In genomic region chr21:14454642-14455009, GRCh38 we compare ENCODE assay signal across 10 cellular contexts.
A peak's percentile ranks its signal among the peaks of the same experiment; 100 is the strongest.
DNase-seq lines count a peak whose midpoint lies in the region; ATAC-seq and TF ChIP-seq lines count a peak whose summit lies in the region.
"Had no signal": no experiment of that assay in that cellular context is flagged by ENCODE, and none has a peak within 500 bp of the region (broad histone marks: within the 10 kb centered on the region; RNA-seq: fewer than 3 reads in every experiment).

No MANE protein-coding gene starts in this region.

- H3K9me3 ChIP-seq in MM.1S (replicated peaks; ENCODE audit: insufficient read depth, low read length), result no peaks in the 10 kb centered on the region
- H3K9me3 ChIP-seq: ascending aorta had no signal

- TF ChIP-seq CTCF in GM10248 (IDR thresholded peaks at IDR 0.05; ENCODE audit: control extremely low read depth, extremely low read depth, low read depth, missing control alignments) (no peak), MM.1S (IDR thresholded peaks at IDR 0.05; ENCODE audit: low read length) (no peak), brain microvascular endothelial cell (IDR thresholded peaks at IDR 0.05; ENCODE audit: low read depth, low read length, missing control alignments) (no peak)

- H4K20me1 ChIP-seq in MM.1S (ENCODE audit: insufficient read depth, low read length), result no peaks in the 10 kb centered on the region

- H3K9ac ChIP-seq in MM.1S (ENCODE audit: low read length), result no peak overlapping the region

- peak overlapping the region; percentile 46 for H3K4me2 ChIP-seq in MM.1S (ENCODE audit: low read depth, low read length)

- peaks cover 28% of the 10 kb centered on the region for H3K4me1 ChIP-seq in MM.1S (ENCODE audit: low read length)
- H3K4me1 ChIP-seq: ascending aorta had no signal

- H2AFZ ChIP-seq in MM.1S (ENCODE audit: low read length), result peak overlapping the region; percentile 1; the same call in 1 of the 2 replicates

- peak; percentile 59 for ATAC-seq in HG02884 (IDR thresholded peaks at IDR 0.05; ENCODE audit: unreplicated experiment)

- H3K4me3 ChIP-seq in MM.1S (ENCODE audit: low read length) (no peak overlapping the region), brain microvascular endothelial cell (ENCODE audit: low read depth, low read length) (no peak overlapping the region)
- H3K4me3 ChIP-seq: ascending aorta had no signal

- H3K27ac ChIP-seq in MM.1S (ENCODE audit: low read length), result peak overlapping the region; percentile 70; the same call in 1 of the 2 replicates
- no peak overlapping the region for H3K27ac ChIP-seq in brain microvascular endothelial cell
- H3K27ac ChIP-seq: ascending aorta had no signal

- POLR2A ChIA-PET in GM10248 (lab: Yijun Ruan, JAX), result no interaction called here

- DNase-seq in GM10248 (ENCODE audit: extremely low spot score) (peak; percentile 24), GM19240 (ENCODE audit: insufficient read length, low spot score) (peak; percentile 23), MM.1S (peak; percentile 46), SIG-M5 (lab: John Stamatoyannopoulos, UW) (no peak), SK-N-DZ (ENCODE audit: low spot score) (no peak), NCI-H2196 (lab: John Stamatoyannopoulos, UW; ENCODE audit: unreplicated experiment) (no peak), brain microvascular endothelial cell (no peak)
- DNase-seq: T-helper 9 cell had no signal

- CTCF ChIA-PET in GM10248 (lab: Yijun Ruan, JAX), result interaction anchor here (1.1 to 4.0 kb wide), 5 partner anchors 10 to 73 kb away, joined by 3 to 25 read pairs (median 5); no protein-coding TSS in a partner anchor

- H3K36me3 ChIP-seq in MM.1S (replicated peaks; ENCODE audit: insufficient read depth, low read length) (no peaks in the 10 kb centered on the region), brain microvascular endothelial cell (replicated peaks) (no peaks in the 10 kb centered on the region)
- H3K36me3 ChIP-seq: ascending aorta had no signal

- peaks cover 21% of the 10 kb centered on the region for H3F3A ChIP-seq in MM.1S (ENCODE audit: insufficient read depth, low read length)

- no peaks in the 10 kb centered on the region for H3K9me2 ChIP-seq in MM.1S (replicated peaks; ENCODE audit: insufficient read depth, low read length)

- in situ Hi-C loops in brain microvascular endothelial cell (cut with HindIII; ENCODE audit: low pct_ligation_motif_present, low sequenced_read_pairs), result no loop called here

- H3K79me2 ChIP-seq in MM.1S (ENCODE audit: low read length), result no peaks in the 10 kb centered on the region

- H3K27me3 ChIP-seq in MM.1S (replicated peaks; ENCODE audit: insufficient read depth, low read length) (no peaks in the 10 kb centered on the region), brain microvascular endothelial cell (replicated peaks) (no peaks in the 10 kb centered on the region)
- H3K27me3 ChIP-seq: ascending aorta had no signal

Comparison
In these comparisons a context has a peak if more than half of its experiments do, and no peak if none do; other contexts are left out.
1. DNase-seq: peak in GM10248 (single experiment), GM19240 (single experiment) and MM.1S (single experiment); none in SIG-M5 (single experiment), SK-N-DZ (single experiment), NCI-H2196 (single experiment) and brain microvascular endothelial cell (single experiment).